In genomic region chr22:39066442-39067276, GRCh38 we compare ENCODE assay signal across 1 cellular context.
A peak's percentile ranks its signal among the peaks of the same experiment; 100 is the strongest.
TF ChIP-seq lines count a peak whose summit lies in the region.

No MANE protein-coding gene starts in this region.

TF ChIP-seq in GM12878, 131 proteins besides CTCF, POLR2A, EP300 and RAD21:
- peak; percentile 41 for TF ChIP-seq SMAD1 (IDR thresholded peaks at IDR 0.05; ENCODE audit: low read depth, partially characterized antibody)
- TF ChIP-seq ZBTB4 (CRISPR knock-in tag; IDR thresholded peaks at IDR 0.05): peak; percentile 46; the same call in 1 of the 2 replicates
- TF ChIP-seq TAF1 (IDR thresholded peaks at IDR 0.05; ENCODE audit: borderline replicate concordance, low read depth, low read length): peak; percentile 35; the same call in 1 of the 2 replicates
- TF ChIP-seq IKZF2 (IDR thresholded peaks at IDR 0.05): peak; percentile 22 to 27; a peak in 3 of 4 replicates
- peak; percentile 63; the same call in 1 of the 2 replicates for TF ChIP-seq ZNF687 (IDR thresholded peaks at IDR 0.05)
- TF ChIP-seq NBN (IDR thresholded peaks at IDR 0.05): peak; percentile 47
- 0 out of 2 replicates have a peak, but pooled peaks have one; percentile 12 for TF ChIP-seq HCFC1 (IDR thresholded peaks at IDR 0.05; ENCODE audit: low read length)
- TF ChIP-seq ATF7 (IDR thresholded peaks at IDR 0.05; ENCODE audit: low read depth): peak; percentile 66
- TF ChIP-seq CEBPB (IDR thresholded peaks at IDR 0.05; ENCODE audit: borderline replicate concordance in 1 of 2, low read depth in 2 of 2, low read length in 2 of 2): peak in 1 of 2 experiments; percentile 8; a peak in 1 of 4 replicates
- peak; percentile 74; the same call in 1 of the 2 replicates for TF ChIP-seq HDGF (IDR thresholded peaks at IDR 0.05)
- peak; percentile 32; the same call in 1 of the 3 replicates for TF ChIP-seq POU2F2 (IDR thresholded peaks at IDR 0.05; ENCODE audit: borderline replicate concordance, low read depth, low read length)
- TF ChIP-seq MLLT1 (IDR thresholded peaks at IDR 0.05): peak; percentile 88
- 0 out of 2 replicates have a peak, but pooled peaks have one; percentile 22 for TF ChIP-seq GATAD2B (conservative IDR thresholded peaks at IDR 0.05; ENCODE audit: low read depth)
- TF ChIP-seq ZBED1 (IDR thresholded peaks at IDR 0.05; ENCODE audit: borderline replicate concordance): peak; percentile 43; the same call in 1 of the 2 replicates
- TF ChIP-seq POLR2AphosphoS5 (IDR thresholded peaks at IDR 0.05; ENCODE audit: low read length): peak; percentile 65
- 0 out of 2 replicates have a peak, but pooled peaks have one; percentile 3 for TF ChIP-seq CREB1 (IDR thresholded peaks at IDR 0.05; ENCODE audit: low read depth)
- TF ChIP-seq SKIL (IDR thresholded peaks at IDR 0.05; ENCODE audit: low read depth, poor library complexity, severe bottlenecking): peak; percentile 17
- TF ChIP-seq RELB (IDR thresholded peaks at IDR 0.05; ENCODE audit: low read depth): peak; percentile 60; the same call in 1 of the 2 replicates
- TF ChIP-seq IKZF1 (conservative IDR thresholded peaks at IDR 0.05): peak; percentile 50; the same call in 1 of the 2 replicates
- peak; percentile 72 for TF ChIP-seq RUNX3 (IDR thresholded peaks at IDR 0.05; ENCODE audit: low read length)
- peak; percentile 28; the same call in 1 of the 2 replicates for TF ChIP-seq ZBTB40 (IDR thresholded peaks at IDR 0.05; ENCODE audit: borderline replicate concordance)
- 0 out of 2 replicates have a peak, but pooled peaks have one; percentile 9 for TF ChIP-seq NFIC (IDR thresholded peaks at IDR 0.05; ENCODE audit: low read depth, low read length)
- peak; percentile 16; the same call in 1 of the 2 replicates for TF ChIP-seq FOXM1 (IDR thresholded peaks at IDR 0.05; ENCODE audit: low read depth, low read length)
